ENCODE assay signal across 9 cellular contexts in genomic region chr9:110650991-110651411, GRCh38. TPM values are rescaled to one million over a fixed set of nuclear protein-coding genes. Genes with fewer than 3 reads are reported as not detected.
DNase-seq lines count a peak whose midpoint lies in the region; ATAC-seq, FAIRE-seq and TF ChIP-seq lines count a peak whose summit lies in the region.
"Had no signal": no experiment of that assay in that cellular context is flagged by ENCODE, and none has a peak within 500 bp of the region (broad histone marks: within the 10 kb centered on the region; RNA-seq: fewer than 3 reads in every experiment).

No MANE protein-coding gene starts in this region.

- peaks cover under 1% of the 10 kb centered on the region for H3K9me3 Mint-ChIP-seq in activated naive CD8-positive, alpha-beta T cell treated with anti-CD3 and anti-CD28 coated beads for 36 hours

- H3K27me3 Mint-ChIP-seq in activated naive CD8-positive, alpha-beta T cell treated with anti-CD3 and anti-CD28 coated beads for 36 hours: no peaks in the 10 kb centered on the region

- no peaks in the 10 kb centered on the region for H3K79me2 ChIP-seq in ACC112 (ENCODE audit: control insufficient read depth, insufficient read depth, low read length, unreplicated experiment)

- H3K9ac ChIP-seq in kidney (ENCODE audit: low read length in 2 of 2): no peak overlapping the region

- DNase-seq in RWPE2 (ENCODE audit: low spot score): no peak
- DNase-seq in fibroblast of gingiva (ENCODE audit: low read depth): peak; percentile 99
- peak; percentile 19 for DNase-seq in occipital lobe (lab: John Stamatoyannopoulos, UW)
- no peak for DNase-seq in kidney
- DNase-seq in activated naive CD8-positive, alpha-beta T cell treated with anti-CD3 and anti-CD28 coated beads for 36 hours: no peak
- DNase-seq: AML-193 had no signal

- no peak overlapping the region for H3K27ac Mint-ChIP-seq in activated naive CD8-positive, alpha-beta T cell treated with anti-CD3 and anti-CD28 coated beads for 36 hours

- no peaks in the 10 kb centered on the region for H3K36me3 Mint-ChIP-seq in activated naive CD8-positive, alpha-beta T cell treated with anti-CD3 and anti-CD28 coated beads for 36 hours

- H3K4me1 Mint-ChIP-seq in activated naive CD8-positive, alpha-beta T cell treated with anti-CD3 and anti-CD28 coated beads for 36 hours: no peaks in the 10 kb centered on the region

- peak; percentile 89 for ATAC-seq in RWPE2 (ENCODE audit: low read depth)
- ATAC-seq in HG02870 (IDR thresholded peaks at IDR 0.05; ENCODE audit: unreplicated experiment): no peak
- no peak for ATAC-seq in HG02840 (IDR thresholded peaks at IDR 0.05; ENCODE audit: low FRiP score, unreplicated experiment)

- no peaks in the 10 kb centered on the region for H3K27me3 ChIP-seq in ACC112 (ENCODE audit: insufficient read depth, low read length)
- no peaks in the 10 kb centered on the region for H3K27me3 ChIP-seq in RWPE2 (ENCODE audit: insufficient read depth, poor library complexity, severe bottlenecking)

- H3K27ac ChIP-seq in ACC112 (ENCODE audit: low read depth, low read length): peak overlapping the region; percentile 98
- peak overlapping the region; percentile 10 for H3K27ac ChIP-seq in RWPE2 (ENCODE audit: poor library complexity, severe bottlenecking)
- H3K27ac ChIP-seq in kidney (ENCODE audit: low read depth in 2 of 2, low read length in 2 of 2): peak overlapping the region in 1 of 2 donors; percentile 53

- intact Hi-C loops in kidney (cut with DNase I): no loop called here

- no peaks in the 10 kb centered on the region for H3K36me3 ChIP-seq in ACC112 (ENCODE audit: insufficient read depth, low read length)
- H3K36me3 ChIP-seq in RWPE2 (ENCODE audit: low read depth): no peaks in the 10 kb centered on the region
- no peaks in the 10 kb centered on the region for H3K36me3 ChIP-seq in kidney (ENCODE audit: control insufficient read depth in 1 of 2, insufficient read depth in 2 of 2, low read length in 2 of 2)

- H2AFZ ChIP-seq in ACC112 (ENCODE audit: low read length, unreplicated experiment): no peak overlapping the region

- FAIRE-seq in kidney (lab: Jason Lieb, UNC): no peak

- H3K4me3 ChIP-seq in ACC112 (ENCODE audit: low read depth, low read length) (0 out of 2 replicates have a peak overlapping the region, but pooled peaks have one; percentile 4), RWPE2 (ENCODE audit: severe bottlenecking) (no peak overlapping the region), kidney (ENCODE audit: low read length in 2 of 2) (no peak overlapping the region)

- H3K4me1 ChIP-seq in ACC112 (ENCODE audit: control insufficient read depth, insufficient read depth, low read length, unreplicated experiment) (peaks cover 62% of the 10 kb centered on the region), RWPE2 (ENCODE audit: insufficient read depth, poor library complexity, severe bottlenecking) (peaks cover 14% of the 10 kb centered on the region), kidney (ENCODE audit: control insufficient read depth in 1 of 2, insufficient read depth in 1 of 2, low read depth in 1 of 2, low read length in 2 of 2) (no peaks in the 10 kb centered on the region)

- TF ChIP-seq CTCF in RWPE2 (IDR thresholded peaks at IDR 0.05; ENCODE audit: poor library complexity, severe bottlenecking): no peak
- no peak for TF ChIP-seq CTCF in kidney (IDR thresholded peaks at IDR 0.05; ENCODE audit: borderline replicate concordance, extremely low read depth, insufficient read depth)

- no peaks in the 10 kb centered on the region for H3K9me3 ChIP-seq in RWPE2 (ENCODE audit: severe bottlenecking)
- H3K9me3 ChIP-seq in kidney (ENCODE audit: control insufficient read depth in 1 of 2, low read length in 2 of 2): no peaks in the 10 kb centered on the region

- H3K4me3 Mint-ChIP-seq in activated naive CD8-positive, alpha-beta T cell treated with anti-CD3 and anti-CD28 coated beads for 36 hours: no peak overlapping the region

RNA-seq across cellular contexts. Expression of gene MUSK, which starts 17.6 kb away (rescaled TPM):
- 0.16 TPM for total RNA-seq in occipital lobe
- 0.31 TPM for total RNA-seq in kidney
- not detected for polyA plus RNA-seq in kidney (ENCODE audit: insufficient read depth, low read depth, low replicate concordance)
- total RNA-seq in activated naive CD8-positive, alpha-beta T cell treated with anti-CD3 and anti-CD28 coated beads for 36 hours: not detected

Comparison
In these comparisons a context has a peak if more than half of its experiments do, and no peak if none do; other contexts are left out.
1. DNase-seq: peak in fibroblast of gingiva (single experiment) and occipital lobe (single experiment); none in RWPE2 (single experiment), kidney (single experiment) and activated naive CD8-positive, alpha-beta T cell treated with anti-CD3 and anti-CD28 coated beads for 36 hours (single experiment).